Comparison of ENCODE assay signal across 24 cellular contexts in genomic region chr22:16965083-16965482, GRCh38. TPM values are rescaled to one million over a fixed set of nuclear protein-coding genes. Genes with fewer than 3 reads are reported as not detected.
"Had no signal": no experiment of that assay in that cellular context is flagged by ENCODE, and none has a peak within 500 bp of the region (broad histone marks: within the 10 kb centered on the region; RNA-seq: fewer than 3 reads in every experiment).

No MANE protein-coding gene starts in this region.

- H3K27ac ChIP-seq: dorsolateral prefrontal cortex, gastrocnemius medialis, heart right ventricle, neutrophil, prostate gland, right atrium auricular region, skin epidermis, spleen, testis, tibial artery had no signal

- H3K4me3 ChIP-seq: dorsolateral prefrontal cortex, gastrocnemius medialis, heart right ventricle, lung, prostate gland, right atrium auricular region, skin epidermis, spleen, testis, tibial artery had no signal

- DNase-seq: cerebellar nuclear complex; dorsolateral prefrontal cortex; effector CD4-positive, alpha-beta T cell; foreskin fibroblast; gastrocnemius medialis; heart right ventricle; hippocampal formation; immature natural killer cell; natural killer cell; spleen; stimulated activated CD4-positive, alpha-beta T cell treated with anti-CD3 and anti-CD28 coated beads, Interleukin-4, amount 100 ng/mL, for 4 hours; stimulated activated naive CD8-positive, alpha-beta T cell treated with anti-CD3 and anti-CD28 coated beads, Interleukin-15, Interleukin-2, amounts not matched to agents 100 U/mL and 50 U/mL, for 24 hours; substantia nigra; testis; tibial artery had no signal

- H3K27me3 ChIP-seq: gastrocnemius medialis, neutrophil, right atrium auricular region, testis, tibial artery had no signal

- H3K4me1 ChIP-seq: gastrocnemius medialis, heart right ventricle, prostate gland, right atrium auricular region, spleen, testis, tibial artery had no signal

- H3K36me3 ChIP-seq: gastrocnemius medialis, heart right ventricle, neutrophil, prostate gland, right atrium auricular region, spleen, tibial artery had no signal

- H3K9me3 ChIP-seq: gastrocnemius medialis, heart right ventricle, neutrophil, prostate gland, right atrium auricular region, spleen, testis, tibial artery had no signal

RNA-seq across cellular contexts. Expression of gene GAB4, which starts 42.9 kb away (rescaled TPM):
- total RNA-seq: gastrocnemius medialis, heart right ventricle, left lobe of liver, liver, lung, omental fat pad, right atrium auricular region, urinary bladder had no signal
